In genomic region chr11:9527481-9528140, GRCh38 we compare ENCODE assay signal across 9 cellular contexts. TPM values are rescaled to one million over a fixed set of nuclear protein-coding genes. Genes with fewer than 3 reads are reported as not detected.
DNase-seq lines count a peak whose midpoint lies in the region; ATAC-seq and TF ChIP-seq lines count a peak whose summit lies in the region.
"Had no signal": no experiment of that assay in that cellular context is flagged by ENCODE, and none has a peak within 500 bp of the region (broad histone marks: within the 10 kb centered on the region; RNA-seq: fewer than 3 reads in every experiment).

No MANE protein-coding gene starts in this region.

- H3K9ac ChIP-seq in mesendoderm (ENCODE audit: low read length) = no peak overlapping the region

- 47 to 48% methylated on average over 8 of the region's 8 CpGs for WGBS in thyroid gland, 2 donors
- WGBS in mesendoderm (ENCODE audit: extremely low coverage, insufficient coverage, low lambda C conversion rate) = no CpG with 5 or more reads among the region's 8 CpGs

- TF ChIP-seq POLR2A in breast epithelium (IDR thresholded peaks at IDR 0.05) (no peak), thyroid gland (IDR thresholded peaks at IDR 0.05) (no peak)

- H3K9me3 ChIP-seq in breast epithelium = no peaks in the 10 kb centered on the region
- no peaks in the 10 kb centered on the region for H3K9me3 ChIP-seq in left lung
- no peaks in the 10 kb centered on the region for H3K9me3 ChIP-seq in thyroid gland

- DNase-seq in HEK293T (ENCODE audit: extremely low spot score) = no peak
- no peak for DNase-seq in breast epithelium (ENCODE audit: low spot score in 2 of 2)
- no peak for DNase-seq in left lung
- no peak for DNase-seq in thyroid gland
- no peak for DNase-seq in NCI-H1930 (lab: John Stamatoyannopoulos, UW)
- no peak for DNase-seq in mesendoderm
- no peak for DNase-seq in substantia nigra (lab: John Stamatoyannopoulos, UW)
- DNase-seq: NCI-H510A treated with DMSO at 0.1 percent for 48 hours had no signal

- TF ChIP-seq CTCF in breast epithelium (IDR thresholded peaks at IDR 0.05) (no peak), left lung (IDR thresholded peaks at IDR 0.05) (no peak), thyroid gland (IDR thresholded peaks at IDR 0.05) (no peak)

- no peak overlapping the region for H2AK5ac ChIP-seq in mesendoderm (ENCODE audit: low read length)

- no peak overlapping the region for H4K8ac ChIP-seq in mesendoderm (ENCODE audit: low read depth, low read length)

- H3K36me3 ChIP-seq in breast epithelium = no peaks in the 10 kb centered on the region
- peaks cover 0 to 46% of the 10 kb centered on the region in 2 donors for H3K36me3 ChIP-seq in left lung
- no peaks in the 10 kb centered on the region for H3K36me3 ChIP-seq in thyroid gland
- peaks cover 2% of the 10 kb centered on the region for H3K36me3 ChIP-seq in mesendoderm (ENCODE audit: control insufficient read depth, insufficient read depth, low read length)

- H3K18ac ChIP-seq in mesendoderm (ENCODE audit: low read length) = no peak overlapping the region

- no peak overlapping the region for H3K56ac ChIP-seq in mesendoderm (ENCODE audit: low read length)

- no peak overlapping the region for H3K4ac ChIP-seq in mesendoderm (ENCODE audit: low read depth, low read length)

- no peaks in the 10 kb centered on the region for H3K27me3 ChIP-seq in breast epithelium
- no peaks in the 10 kb centered on the region for H3K27me3 ChIP-seq in left lung
- H3K27me3 ChIP-seq in thyroid gland = no peaks in the 10 kb centered on the region
- H3K27me3 ChIP-seq in mesendoderm (ENCODE audit: insufficient read depth, low read length, poor library complexity) = no peaks in the 10 kb centered on the region

- H4K5ac ChIP-seq in mesendoderm (ENCODE audit: low read length) = no peak overlapping the region

- no peaks in the 10 kb centered on the region for H3K79me2 ChIP-seq in mesendoderm (ENCODE audit: control insufficient read depth, insufficient read depth, low read length)

- no peak overlapping the region for H3K4me3 ChIP-seq in breast epithelium
- no peak overlapping the region for H3K4me3 ChIP-seq in left lung
- no peak overlapping the region for H3K4me3 ChIP-seq in thyroid gland (replicated peaks in 1 of 3)
- no peak overlapping the region for H3K4me3 ChIP-seq in mesendoderm (ENCODE audit: low read length)

- no peak overlapping the region for H2BK15ac ChIP-seq in mesendoderm (replicated peaks; ENCODE audit: low read depth)

- H3K27ac ChIP-seq in breast epithelium (peak overlapping the region; percentile 74 to 75), left lung (peak overlapping the region; percentile 45 to 48), thyroid gland (peak overlapping the region; percentile 0 to 95 (median 55)), mesendoderm (ENCODE audit: low read depth, low read length) (no peak overlapping the region), substantia nigra (ENCODE audit: low read depth, low read length, poor library complexity, severe bottlenecking) (no peak overlapping the region)

- H3K79me1 ChIP-seq in mesendoderm (ENCODE audit: low read length) = no peaks in the 10 kb centered on the region

- no peak overlapping the region for H3K4me2 ChIP-seq in mesendoderm (ENCODE audit: low read length)

- H3K4me1 ChIP-seq in breast epithelium (peaks cover 5 to 7% of the 10 kb centered on the region in 2 donors), left lung (peaks cover 4 to 17% of the 10 kb centered on the region in 2 donors), thyroid gland (peaks cover 41 to 43% of the 10 kb centered on the region in 2 donors), mesendoderm (ENCODE audit: control insufficient read depth, low read depth, low read length) (no peaks in the 10 kb centered on the region)

- H2BK5ac ChIP-seq in mesendoderm (ENCODE audit: low read length) = no peak overlapping the region

- POLR2A ChIA-PET in HEK293T (lab: Yijun Ruan, JAX) = interaction anchor here (4.0 kb wide), 1 partner anchor 45 kb away, joined by 19 read pairs; the partner anchor contains the start of gene WEE1

- ATAC-seq in left lung = peak; percentile 44
- no peak for ATAC-seq in HG02884 (IDR thresholded peaks at IDR 0.05; ENCODE audit: unreplicated experiment)

- intact Hi-C loops in breast epithelium (cut with DNase I; ENCODE audit: low total_unique reads) = no loop called here
- intact Hi-C loops in left lung (cut with DNase I) = no loop called here
- intact Hi-C loops in thyroid gland (cut with DNase I) = loop anchor here (10.0 kb wide), 1 partner anchor 227 kb away; no protein-coding TSS in a partner anchor

- no peak overlapping the region for H3K23ac ChIP-seq in mesendoderm (ENCODE audit: low read length)

- CTCF ChIA-PET in HEK293T (lab: Yijun Ruan, JAX) = no interaction called here

- H2BK120ac ChIP-seq in mesendoderm (ENCODE audit: low read depth, low read length) = no peak overlapping the region

TF ChIP-seq in HEK293T, 16 proteins besides CTCF, POLR2A, EP300 and RAD21:
- TF ChIP-seq CTBP1 (IDR thresholded peaks at IDR 0.05; ENCODE audit: borderline replicate concordance) (no peak), PKNOX1 (IDR thresholded peaks at IDR 0.05) (peak; percentile 52; the same call in 1 of the 2 replicates)

RNA-seq across cellular contexts. Expression of gene WEE1, which starts 45.9 kb away (rescaled TPM):
- 100 to 1,000 TPM in 1 of 3 donors, 10 to 100 TPM in 2; 25.0 to 128 (median 66.5) TPM for total RNA-seq in breast epithelium
- total RNA-seq in left lung = 10 to 100 TPM; 20.7 to 28.9 TPM
- 10 to 100 TPM; 29.6 to 35.6 (median 32.5) TPM for total RNA-seq in thyroid gland
- 59.6 TPM for polyA plus RNA-seq in mesendoderm (2013, experiment 1 of 2)
- polyA plus RNA-seq in mesendoderm (2013, experiment 2 of 2) = 65.2 TPM

Comparison
In these comparisons a context has a peak if more than half of its experiments do, and no peak if none do; other contexts are left out.
1. H3K27ac ChIP-seq: peak in breast epithelium (2 of 2), left lung (2 of 2) and thyroid gland (3 of 3); none in mesendoderm (single experiment) and substantia nigra (single experiment).